In the genomic region with DNA sequence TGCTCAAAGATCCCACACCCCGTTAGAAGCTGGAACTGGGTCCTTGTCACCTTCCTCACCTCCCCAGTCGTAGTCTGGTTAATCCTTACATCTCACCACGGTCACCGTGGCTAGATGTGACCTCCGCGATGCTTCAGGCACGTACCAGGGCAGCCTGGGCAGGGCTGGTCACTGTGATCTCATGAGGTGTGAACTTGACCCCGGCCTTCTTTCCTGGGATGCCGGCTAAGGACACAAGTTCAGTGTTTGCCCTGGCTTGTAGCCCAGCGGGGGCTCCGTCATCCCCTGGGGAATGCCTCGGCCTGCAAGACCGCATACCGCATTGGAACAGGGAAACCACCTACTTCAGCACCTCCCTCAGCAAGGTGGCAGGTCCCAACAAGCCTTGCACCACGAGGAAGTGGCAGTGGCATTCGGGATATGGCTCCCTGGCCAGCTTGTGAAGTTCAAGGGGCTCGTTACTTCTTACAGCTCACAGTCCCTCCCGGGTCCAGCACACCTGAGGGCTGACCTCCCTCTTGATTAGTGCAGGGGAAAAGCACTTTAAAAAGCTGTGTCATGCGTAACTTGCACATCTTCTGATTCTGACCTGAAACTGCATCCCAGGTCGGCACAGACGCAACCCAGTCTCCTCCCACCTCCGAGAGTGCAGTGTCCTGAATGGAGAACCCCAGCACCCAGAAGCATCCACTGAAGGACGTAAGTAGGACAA, we compare ENCODE assay signal across 1 cellular context.
TF ChIP-seq lines count a peak whose summit lies in the region.

No MANE protein-coding gene starts in this region.

TF ChIP-seq in HepG2, 621 proteins besides CTCF, POLR2A, EP300 and RAD21 (continued from another document and continues in another):
- TF ChIP-seq, protein P1, sequence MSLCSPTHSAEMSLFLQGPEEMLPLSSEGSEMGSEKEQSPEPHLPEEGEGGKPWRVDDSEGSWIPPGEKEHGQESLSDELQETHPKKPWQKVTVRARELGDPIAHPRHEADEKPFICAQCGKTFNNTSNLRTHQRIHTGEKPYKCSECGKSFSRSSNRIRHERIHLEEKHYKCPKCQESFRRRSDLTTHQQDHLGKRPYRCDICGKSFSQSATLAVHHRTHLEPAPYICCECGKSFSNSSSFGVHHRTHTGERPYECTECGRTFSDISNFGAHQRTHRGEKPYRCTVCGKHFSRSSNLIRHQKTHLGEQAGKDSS (CRISPR knock-in tag; IDR thresholded peaks at IDR 0.05; ENCODE audit: borderline replicate concordance, low read depth): no peak
- no peak for TF ChIP-seq ZIK1 (CRISPR knock-in tag; IDR thresholded peaks at IDR 0.05; ENCODE audit: borderline replicate concordance, low read depth)
- TF ChIP-seq, protein P2, sequence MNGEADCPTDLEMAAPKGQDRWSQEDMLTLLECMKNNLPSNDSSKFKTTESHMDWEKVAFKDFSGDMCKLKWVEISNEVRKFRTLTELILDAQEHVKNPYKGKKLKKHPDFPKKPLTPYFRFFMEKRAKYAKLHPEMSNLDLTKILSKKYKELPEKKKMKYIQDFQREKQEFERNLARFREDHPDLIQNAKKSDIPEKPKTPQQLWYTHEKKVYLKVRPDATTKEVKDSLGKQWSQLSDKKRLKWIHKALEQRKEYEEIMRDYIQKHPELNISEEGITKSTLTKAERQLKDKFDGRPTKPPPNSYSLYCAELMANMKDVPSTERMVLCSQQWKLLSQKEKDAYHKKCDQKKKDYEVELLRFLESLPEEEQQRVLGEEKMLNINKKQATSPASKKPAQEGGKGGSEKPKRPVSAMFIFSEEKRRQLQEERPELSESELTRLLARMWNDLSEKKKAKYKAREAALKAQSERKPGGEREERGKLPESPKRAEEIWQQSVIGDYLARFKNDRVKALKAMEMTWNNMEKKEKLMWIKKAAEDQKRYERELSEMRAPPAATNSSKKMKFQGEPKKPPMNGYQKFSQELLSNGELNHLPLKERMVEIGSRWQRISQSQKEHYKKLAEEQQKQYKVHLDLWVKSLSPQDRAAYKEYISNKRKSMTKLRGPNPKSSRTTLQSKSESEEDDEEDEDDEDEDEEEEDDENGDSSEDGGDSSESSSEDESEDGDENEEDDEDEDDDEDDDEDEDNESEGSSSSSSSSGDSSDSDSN (CRISPR knock-in tag; IDR thresholded peaks at IDR 0.05): peak; percentile 83
- no peak for TF ChIP-seq ZNF720 (CRISPR knock-in tag; IDR thresholded peaks at IDR 0.05)
- no peak for TF ChIP-seq FOXA1 (IDR thresholded peaks at IDR 0.05)
- peak; percentile 69 for TF ChIP-seq FOXA1 (CRISPR knock-in tag; IDR thresholded peaks at IDR 0.05)
- TF ChIP-seq, protein P3, sequence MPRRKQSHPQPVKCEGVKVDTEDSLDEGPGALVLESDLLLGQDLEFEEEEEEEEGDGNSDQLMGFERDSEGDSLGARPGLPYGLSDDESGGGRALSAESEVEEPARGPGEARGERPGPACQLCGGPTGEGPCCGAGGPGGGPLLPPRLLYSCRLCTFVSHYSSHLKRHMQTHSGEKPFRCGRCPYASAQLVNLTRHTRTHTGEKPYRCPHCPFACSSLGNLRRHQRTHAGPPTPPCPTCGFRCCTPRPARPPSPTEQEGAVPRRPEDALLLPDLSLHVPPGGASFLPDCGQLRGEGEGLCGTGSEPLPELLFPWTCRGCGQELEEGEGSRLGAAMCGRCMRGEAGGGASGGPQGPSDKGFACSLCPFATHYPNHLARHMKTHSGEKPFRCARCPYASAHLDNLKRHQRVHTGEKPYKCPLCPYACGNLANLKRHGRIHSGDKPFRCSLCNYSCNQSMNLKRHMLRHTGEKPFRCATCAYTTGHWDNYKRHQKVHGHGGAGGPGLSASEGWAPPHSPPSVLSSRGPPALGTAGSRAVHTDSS (CRISPR knock-in tag; conservative IDR thresholded peaks at IDR 0.05): no peak
- TF ChIP-seq KLF13 (CRISPR knock-in tag; IDR thresholded peaks at IDR 0.05): no peak
- no peak for TF ChIP-seq ZNF737 (CRISPR knock-in tag; IDR thresholded peaks at IDR 0.05; ENCODE audit: borderline replicate concordance)
- TF ChIP-seq, protein P4, sequence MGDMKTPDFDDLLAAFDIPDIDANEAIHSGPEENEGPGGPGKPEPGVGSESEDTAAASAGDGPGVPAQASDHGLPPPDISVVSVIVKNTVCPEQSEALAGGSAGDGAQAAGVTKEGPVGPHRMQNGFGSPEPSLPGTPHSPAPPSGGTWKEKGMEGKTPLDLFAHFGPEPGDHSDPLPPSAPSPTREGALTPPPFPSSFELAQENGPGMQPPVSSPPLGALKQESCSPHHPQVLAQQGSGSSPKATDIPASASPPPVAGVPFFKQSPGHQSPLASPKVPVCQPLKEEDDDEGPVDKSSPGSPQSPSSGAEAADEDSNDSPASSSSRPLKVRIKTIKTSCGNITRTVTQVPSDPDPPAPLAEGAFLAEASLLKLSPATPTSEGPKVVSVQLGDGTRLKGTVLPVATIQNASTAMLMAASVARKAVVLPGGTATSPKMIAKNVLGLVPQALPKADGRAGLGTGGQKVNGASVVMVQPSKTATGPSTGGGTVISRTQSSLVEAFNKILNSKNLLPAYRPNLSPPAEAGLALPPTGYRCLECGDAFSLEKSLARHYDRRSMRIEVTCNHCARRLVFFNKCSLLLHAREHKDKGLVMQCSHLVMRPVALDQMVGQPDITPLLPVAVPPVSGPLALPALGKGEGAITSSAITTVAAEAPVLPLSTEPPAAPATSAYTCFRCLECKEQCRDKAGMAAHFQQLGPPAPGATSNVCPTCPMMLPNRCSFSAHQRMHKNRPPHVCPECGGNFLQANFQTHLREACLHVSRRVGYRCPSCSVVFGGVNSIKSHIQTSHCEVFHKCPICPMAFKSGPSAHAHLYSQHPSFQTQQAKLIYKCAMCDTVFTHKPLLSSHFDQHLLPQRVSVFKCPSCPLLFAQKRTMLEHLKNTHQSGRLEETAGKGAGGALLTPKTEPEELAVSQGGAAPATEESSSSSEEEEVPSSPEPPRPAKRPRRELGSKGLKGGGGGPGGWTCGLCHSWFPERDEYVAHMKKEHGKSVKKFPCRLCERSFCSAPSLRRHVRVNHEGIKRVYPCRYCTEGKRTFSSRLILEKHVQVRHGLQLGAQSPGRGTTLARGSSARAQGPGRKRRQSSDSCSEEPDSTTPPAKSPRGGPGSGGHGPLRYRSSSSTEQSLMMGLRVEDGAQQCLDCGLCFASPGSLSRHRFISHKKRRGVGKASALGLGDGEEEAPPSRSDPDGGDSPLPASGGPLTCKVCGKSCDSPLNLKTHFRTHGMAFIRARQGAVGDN (CRISPR knock-in tag; IDR thresholded peaks at IDR 0.05): peak; percentile 96
- TF ChIP-seq, protein P5, sequence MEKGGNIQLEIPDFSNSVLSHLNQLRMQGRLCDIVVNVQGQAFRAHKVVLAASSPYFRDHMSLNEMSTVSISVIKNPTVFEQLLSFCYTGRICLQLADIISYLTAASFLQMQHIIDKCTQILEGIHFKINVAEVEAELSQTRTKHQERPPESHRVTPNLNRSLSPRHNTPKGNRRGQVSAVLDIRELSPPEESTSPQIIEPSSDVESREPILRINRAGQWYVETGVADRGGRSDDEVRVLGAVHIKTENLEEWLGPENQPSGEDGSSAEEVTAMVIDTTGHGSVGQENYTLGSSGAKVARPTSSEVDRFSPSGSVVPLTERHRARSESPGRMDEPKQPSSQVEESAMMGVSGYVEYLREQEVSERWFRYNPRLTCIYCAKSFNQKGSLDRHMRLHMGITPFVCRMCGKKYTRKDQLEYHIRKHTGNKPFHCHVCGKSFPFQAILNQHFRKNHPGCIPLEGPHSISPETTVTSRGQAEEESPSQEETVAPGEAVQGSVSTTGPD (CRISPR knock-in tag; IDR thresholded peaks at IDR 0.05): no peak
- TF ChIP-seq ZFY (CRISPR knock-in tag; IDR thresholded peaks at IDR 0.05): peak; percentile 33; the same call in 1 of the 2 replicates
- TF ChIP-seq, protein P6, sequence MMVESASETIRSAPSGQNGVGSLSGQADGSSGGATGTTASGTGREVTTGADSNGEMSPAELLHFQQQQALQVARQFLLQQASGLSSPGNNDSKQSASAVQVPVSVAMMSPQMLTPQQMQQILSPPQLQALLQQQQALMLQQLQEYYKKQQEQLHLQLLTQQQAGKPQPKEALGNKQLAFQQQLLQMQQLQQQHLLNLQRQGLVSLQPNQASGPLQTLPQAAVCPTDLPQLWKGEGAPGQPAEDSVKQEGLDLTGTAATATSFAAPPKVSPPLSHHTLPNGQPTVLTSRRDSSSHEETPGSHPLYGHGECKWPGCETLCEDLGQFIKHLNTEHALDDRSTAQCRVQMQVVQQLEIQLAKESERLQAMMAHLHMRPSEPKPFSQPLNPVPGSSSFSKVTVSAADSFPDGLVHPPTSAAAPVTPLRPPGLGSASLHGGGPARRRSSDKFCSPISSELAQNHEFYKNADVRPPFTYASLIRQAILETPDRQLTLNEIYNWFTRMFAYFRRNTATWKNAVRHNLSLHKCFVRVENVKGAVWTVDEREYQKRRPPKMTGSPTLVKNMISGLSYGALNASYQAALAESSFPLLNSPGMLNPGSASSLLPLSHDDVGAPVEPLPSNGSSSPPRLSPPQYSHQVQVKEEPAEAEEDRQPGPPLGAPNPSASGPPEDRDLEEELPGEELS (CRISPR knock-in tag; IDR thresholded peaks at IDR 0.05): peak; percentile 53; the same call in 1 of the 2 replicates
- TF ChIP-seq, protein P7, sequence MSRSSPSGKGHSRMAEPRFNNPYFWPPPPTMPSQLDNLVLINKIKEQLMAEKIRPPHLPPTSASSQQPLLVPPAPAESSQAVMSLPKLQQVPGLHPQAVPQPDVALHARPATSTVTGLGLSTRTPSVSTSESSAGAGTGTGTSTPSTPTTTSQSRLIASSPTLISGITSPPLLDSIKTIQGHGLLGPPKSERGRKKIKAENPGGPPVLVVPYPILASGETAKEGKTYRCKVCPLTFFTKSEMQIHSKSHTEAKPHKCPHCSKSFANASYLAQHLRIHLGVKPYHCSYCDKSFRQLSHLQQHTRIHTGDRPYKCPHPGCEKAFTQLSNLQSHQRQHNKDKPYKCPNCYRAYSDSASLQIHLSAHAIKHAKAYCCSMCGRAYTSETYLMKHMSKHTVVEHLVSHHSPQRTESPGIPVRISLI (CRISPR knock-in tag; IDR thresholded peaks at IDR 0.05; ENCODE audit: borderline replicate concordance): no peak; the same call in 1 of the 2 replicates
- TF ChIP-seq EHMT2 (IDR thresholded peaks at IDR 0.05; ENCODE audit: borderline replicate concordance, low read depth, low read length): no peak
- 0 out of 2 replicates have a peak, but pooled peaks have one; percentile 45 for TF ChIP-seq ATF1 (CRISPR knock-in tag; IDR thresholded peaks at IDR 0.05)
- TF ChIP-seq ZNF678 (CRISPR knock-in tag; IDR thresholded peaks at IDR 0.05): no peak
- TF ChIP-seq, protein P8, sequence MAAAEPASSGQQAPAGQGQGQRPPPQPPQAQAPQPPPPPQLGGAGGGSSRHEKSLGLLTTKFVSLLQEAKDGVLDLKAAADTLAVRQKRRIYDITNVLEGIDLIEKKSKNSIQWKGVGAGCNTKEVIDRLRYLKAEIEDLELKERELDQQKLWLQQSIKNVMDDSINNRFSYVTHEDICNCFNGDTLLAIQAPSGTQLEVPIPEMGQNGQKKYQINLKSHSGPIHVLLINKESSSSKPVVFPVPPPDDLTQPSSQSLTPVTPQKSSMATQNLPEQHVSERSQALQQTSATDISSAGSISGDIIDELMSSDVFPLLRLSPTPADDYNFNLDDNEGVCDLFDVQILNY (CRISPR knock-in tag; conservative IDR thresholded peaks at IDR 0.05): no peak
- TF ChIP-seq, protein P9, sequence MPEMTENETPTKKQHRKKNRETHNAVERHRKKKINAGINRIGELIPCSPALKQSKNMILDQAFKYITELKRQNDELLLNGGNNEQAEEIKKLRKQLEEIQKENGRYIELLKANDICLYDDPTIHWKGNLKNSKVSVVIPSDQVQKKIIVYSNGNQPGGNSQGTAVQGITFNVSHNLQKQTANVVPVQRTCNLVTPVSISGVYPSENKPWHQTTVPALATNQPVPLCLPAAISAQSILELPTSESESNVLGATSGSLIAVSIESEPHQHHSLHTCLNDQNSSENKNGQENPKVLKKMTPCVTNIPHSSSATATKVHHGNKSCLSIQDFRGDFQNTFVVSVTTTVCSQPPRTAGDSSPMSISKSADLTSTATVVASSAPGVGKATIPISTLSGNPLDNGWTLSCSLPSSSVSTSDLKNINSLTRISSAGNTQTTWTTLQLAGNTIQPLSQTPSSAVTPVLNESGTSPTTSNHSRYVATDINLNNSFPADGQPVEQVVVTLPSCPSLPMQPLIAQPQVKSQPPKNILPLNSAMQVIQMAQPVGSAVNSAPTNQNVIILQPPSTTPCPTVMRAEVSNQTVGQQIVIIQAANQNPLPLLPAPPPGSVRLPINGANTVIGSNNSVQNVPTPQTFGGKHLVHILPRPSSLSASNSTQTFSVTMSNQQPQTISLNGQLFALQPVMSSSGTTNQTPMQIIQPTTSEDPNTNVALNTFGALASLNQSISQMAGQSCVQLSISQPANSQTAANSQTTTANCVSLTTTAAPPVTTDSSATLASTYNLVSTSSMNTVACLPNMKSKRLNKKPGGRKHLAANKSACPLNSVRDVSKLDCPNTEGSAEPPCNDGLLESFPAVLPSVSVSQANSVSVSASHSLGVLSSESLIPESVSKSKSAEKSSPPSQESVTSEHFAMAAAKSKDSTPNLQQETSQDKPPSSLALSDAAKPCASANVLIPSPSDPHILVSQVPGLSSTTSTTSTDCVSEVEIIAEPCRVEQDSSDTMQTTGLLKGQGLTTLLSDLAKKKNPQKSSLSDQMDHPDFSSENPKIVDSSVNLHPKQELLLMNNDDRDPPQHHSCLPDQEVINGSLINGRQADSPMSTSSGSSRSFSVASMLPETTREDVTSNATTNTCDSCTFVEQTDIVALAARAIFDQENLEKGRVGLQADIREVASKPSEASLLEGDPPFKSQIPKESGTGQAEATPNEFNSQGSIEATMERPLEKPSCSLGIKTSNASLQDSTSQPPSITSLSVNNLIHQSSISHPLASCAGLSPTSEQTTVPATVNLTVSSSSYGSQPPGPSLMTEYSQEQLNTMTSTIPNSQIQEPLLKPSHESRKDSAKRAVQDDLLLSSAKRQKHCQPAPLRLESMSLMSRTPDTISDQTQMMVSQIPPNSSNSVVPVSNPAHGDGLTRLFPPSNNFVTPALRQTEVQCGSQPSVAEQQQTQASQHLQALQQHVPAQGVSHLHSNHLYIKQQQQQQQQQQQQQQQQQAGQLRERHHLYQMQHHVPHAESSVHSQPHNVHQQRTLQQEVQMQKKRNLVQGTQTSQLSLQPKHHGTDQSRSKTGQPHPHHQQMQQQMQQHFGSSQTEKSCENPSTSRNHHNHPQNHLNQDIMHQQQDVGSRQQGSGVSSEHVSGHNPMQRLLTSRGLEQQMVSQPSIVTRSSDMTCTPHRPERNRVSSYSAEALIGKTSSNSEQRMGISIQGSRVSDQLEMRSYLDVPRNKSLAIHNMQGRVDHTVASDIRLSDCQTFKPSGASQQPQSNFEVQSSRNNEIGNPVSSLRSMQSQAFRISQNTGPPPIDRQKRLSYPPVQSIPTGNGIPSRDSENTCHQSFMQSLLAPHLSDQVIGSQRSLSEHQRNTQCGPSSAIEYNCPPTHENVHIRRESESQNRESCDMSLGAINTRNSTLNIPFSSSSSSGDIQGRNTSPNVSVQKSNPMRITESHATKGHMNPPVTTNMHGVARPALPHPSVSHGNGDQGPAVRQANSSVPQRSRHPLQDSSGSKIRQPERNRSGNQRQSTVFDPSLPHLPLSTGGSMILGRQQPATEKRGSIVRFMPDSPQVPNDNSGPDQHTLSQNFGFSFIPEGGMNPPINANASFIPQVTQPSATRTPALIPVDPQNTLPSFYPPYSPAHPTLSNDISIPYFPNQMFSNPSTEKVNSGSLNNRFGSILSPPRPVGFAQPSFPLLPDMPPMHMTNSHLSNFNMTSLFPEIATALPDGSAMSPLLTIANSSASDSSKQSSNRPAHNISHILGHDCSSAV (CRISPR knock-in tag; IDR thresholded peaks at IDR 0.05; ENCODE audit: borderline replicate concordance): no peak
- no peak for TF ChIP-seq ZNF224 (CRISPR knock-in tag; IDR thresholded peaks at IDR 0.05)
- no peak for TF ChIP-seq YEATS2 (CRISPR knock-in tag; IDR thresholded peaks at IDR 0.05; ENCODE audit: borderline replicate concordance)
- no peak for TF ChIP-seq ZNF17 (CRISPR knock-in tag; IDR thresholded peaks at IDR 0.05)
